12 cellular contexts compared by ENCODE assay signal in genomic region chr3:30984855-30985793, GRCh38.
DNase-seq lines count a peak whose midpoint lies in the region; ATAC-seq and TF ChIP-seq lines count a peak whose summit lies in the region.
"Had no signal": no experiment of that assay in that cellular context is flagged by ENCODE, and none has a peak within 500 bp of the region (broad histone marks: within the 10 kb centered on the region; RNA-seq: fewer than 3 reads in every experiment).

No MANE protein-coding gene starts in this region.

- H3K36me3 ChIP-seq in breast epithelium (no peaks in the 10 kb centered on the region), vagina (no peaks in the 10 kb centered on the region)

- H3K27me3 ChIP-seq in breast epithelium (no peaks in the 10 kb centered on the region), vagina (no peaks in the 10 kb centered on the region)

- POLR2A ChIA-PET in MCF 10A (lab: Yijun Ruan, JAX), result interaction anchor here (1.9 kb wide), 1 partner anchor 11 kb away, joined by 5 read pairs; no protein-coding TSS in a partner anchor

- H3K4me3 Mint-ChIP-seq in MCF 10A (ENCODE audit: unreplicated experiment) (no peak overlapping the region), type B pancreatic cell (peak overlapping the region; percentile 10)
- no peak overlapping the region for H3K4me3 Mint-ChIP-seq in natural killer cell treated with Interleukin-12 subunit alpha and Interleukin-12 subunit beta and Interleukin-15 and Interleukin-18, amount 100 ng/mL, for 72 hours
- H3K4me3 Mint-ChIP-seq: activated naive CD8-positive, alpha-beta T cell treated with anti-CD3 and anti-CD28 coated beads, Interleukin-2, amount 10 ng/mL, durations not matched to agents 7 days and 5 days had no signal

- intact Hi-C loops in MCF 10A (cut with micrococcal nuclease), result no loop called here
- intact Hi-C loops in breast epithelium (cut with DNase I; ENCODE audit: low total_unique reads), result no loop called here
- intact Hi-C loops in vagina (cut with DNase I), result no loop called here

- no TSS peak for BruUV-seq in MCF 10A (replicated peaks; lab: Mats Ljungman, UMichigan)

- H3K27ac Mint-ChIP-seq in MCF 10A (ENCODE audit: low read depth, unreplicated experiment) (no peak overlapping the region), type B pancreatic cell (peak overlapping the region; percentile 2)
- no peak overlapping the region for H3K27ac Mint-ChIP-seq in natural killer cell treated with Interleukin-12 subunit alpha and Interleukin-12 subunit beta and Interleukin-15 and Interleukin-18, amount 100 ng/mL, for 72 hours
- H3K27ac Mint-ChIP-seq: activated naive CD8-positive, alpha-beta T cell treated with anti-CD3 and anti-CD28 coated beads, Interleukin-2, amount 10 ng/mL, durations not matched to agents 7 days and 5 days had no signal

- H3K4me1 Mint-ChIP-seq in MCF 10A (ENCODE audit: insufficient read depth, unreplicated experiment) (no peaks in the 10 kb centered on the region), type B pancreatic cell (ENCODE audit: unreplicated experiment) (peaks cover 26% of the 10 kb centered on the region)
- no peaks in the 10 kb centered on the region for H3K4me1 Mint-ChIP-seq in natural killer cell treated with Interleukin-12 subunit alpha and Interleukin-12 subunit beta and Interleukin-15 and Interleukin-18, amount 100 ng/mL, for 72 hours (ENCODE audit: low read depth in 2 of 2)

- H3K9me3 Mint-ChIP-seq in MCF 10A (ENCODE audit: unreplicated experiment), result no peaks in the 10 kb centered on the region
- no peaks in the 10 kb centered on the region for H3K9me3 Mint-ChIP-seq in type B pancreatic cell
- H3K9me3 Mint-ChIP-seq in natural killer cell treated with Interleukin-12 subunit alpha and Interleukin-12 subunit beta and Interleukin-15 and Interleukin-18, amount 100 ng/mL, for 72 hours, result no peaks in the 10 kb centered on the region
- H3K9me3 Mint-ChIP-seq: activated naive CD8-positive, alpha-beta T cell treated with anti-CD3 and anti-CD28 coated beads, Interleukin-2, amount 10 ng/mL, durations not matched to agents 7 days and 5 days had no signal

- TF ChIP-seq POLR2A in breast epithelium (IDR thresholded peaks at IDR 0.05) (no peak), vagina (IDR thresholded peaks at IDR 0.05) (no peak)

- peak; percentile 60 for ATAC-seq in HG03139 (IDR thresholded peaks at IDR 0.05; ENCODE audit: unreplicated experiment)
- no peak for ATAC-seq in natural killer cell treated with Interleukin-12 subunit alpha and Interleukin-12 subunit beta and Interleukin-15 and Interleukin-18, amount 100 ng/mL, for 72 hours

- H3K27me3 Mint-ChIP-seq in MCF 10A (ENCODE audit: insufficient read depth, unreplicated experiment) (no peaks in the 10 kb centered on the region), type B pancreatic cell (no peaks in the 10 kb centered on the region)
- peaks cover 10 to 14% of the 10 kb centered on the region in 2 donors for H3K27me3 Mint-ChIP-seq in natural killer cell treated with Interleukin-12 subunit alpha and Interleukin-12 subunit beta and Interleukin-15 and Interleukin-18, amount 100 ng/mL, for 72 hours

- H3K9me3 ChIP-seq in breast epithelium (no peaks in the 10 kb centered on the region), vagina (no peaks in the 10 kb centered on the region)

- TF ChIP-seq CTCF in MCF 10A (IDR thresholded peaks at IDR 0.05; ENCODE audit: unreplicated experiment) (no peak), breast epithelium (IDR thresholded peaks at IDR 0.05) (no peak), type B pancreatic cell (conservative IDR thresholded peaks at IDR 0.05) (no peak), vagina (IDR thresholded peaks at IDR 0.05) (no peak)

- H3K4me1 ChIP-seq in breast epithelium (no peaks in the 10 kb centered on the region), vagina (peaks cover 8% of the 10 kb centered on the region)

- CTCF ChIA-PET in MCF 10A (lab: Yijun Ruan, JAX), result interaction anchor here (0.6 to 1.5 kb wide), 2 partner anchors 215 to 1980 kb away, joined by 3 to 4 read pairs; no protein-coding TSS in a partner anchor

- H3K27ac ChIP-seq in breast epithelium (no peak overlapping the region), vagina (no peak overlapping the region)
- H3K27ac ChIP-seq: RWPE1 had no signal

- no peaks in the 10 kb centered on the region for H3K36me3 Mint-ChIP-seq in MCF 10A (ENCODE audit: insufficient read depth, unreplicated experiment)
- H3K36me3 Mint-ChIP-seq in type B pancreatic cell, result no peaks in the 10 kb centered on the region
- H3K36me3 Mint-ChIP-seq in natural killer cell treated with Interleukin-12 subunit alpha and Interleukin-12 subunit beta and Interleukin-15 and Interleukin-18, amount 100 ng/mL, for 72 hours, result no peaks in the 10 kb centered on the region
- H3K36me3 Mint-ChIP-seq: activated naive CD8-positive, alpha-beta T cell treated with anti-CD3 and anti-CD28 coated beads, Interleukin-2, amount 10 ng/mL, durations not matched to agents 7 days and 5 days had no signal

- H3K4me3 ChIP-seq in breast epithelium (no peak overlapping the region), vagina (no peak overlapping the region)

- DNase-seq in MCF 10A (ENCODE audit: unreplicated experiment) (peak; percentile 3), breast epithelium (ENCODE audit: low spot score in 2 of 2) (no peak), astrocyte of the hippocampus (ENCODE audit: low read depth, low spot score) (peak; percentile 6), type B pancreatic cell (ENCODE audit: extremely low spot score, unreplicated experiment) (no peak), foreskin melanocyte (no peak), vagina (ENCODE audit: extremely low spot score in 2 of 2) (no peak)
- no peak for DNase-seq in natural killer cell treated with Interleukin-12 subunit alpha and Interleukin-12 subunit beta and Interleukin-15 and Interleukin-18, amount 100 ng/mL, for 72 hours (ENCODE audit: low spot score)
- DNase-seq: activated CD4-positive, alpha-beta T cell treated with anti-CD3 and anti-CD28 coated beads, Interleukin-2, amount 50 U/mL, for 4 hours; activated naive CD8-positive, alpha-beta T cell treated with anti-CD3 and anti-CD28 coated beads, Interleukin-2, amount 10 ng/mL, durations not matched to agents 7 days and 5 days; NCI-H1092 treated with DMSO at 0.1 percent for 48 hours had no signal

Comparison
In these comparisons a context has a peak if more than half of its experiments do, and no peak if none do; other contexts are left out.
1. DNase-seq: peak in MCF 10A (single experiment) and astrocyte of the hippocampus (single experiment); none in breast epithelium (0 of 2), type B pancreatic cell (single experiment), foreskin melanocyte (single experiment), vagina (0 of 2) and natural killer cell treated with Interleukin-12 subunit alpha and Interleukin-12 subunit beta and Interleukin-15 and Interleukin-18, amount 100 ng/mL, for 72 hours (single experiment).